Comparison of ENCODE assay signal across 17 cellular contexts in the genomic region with DNA sequence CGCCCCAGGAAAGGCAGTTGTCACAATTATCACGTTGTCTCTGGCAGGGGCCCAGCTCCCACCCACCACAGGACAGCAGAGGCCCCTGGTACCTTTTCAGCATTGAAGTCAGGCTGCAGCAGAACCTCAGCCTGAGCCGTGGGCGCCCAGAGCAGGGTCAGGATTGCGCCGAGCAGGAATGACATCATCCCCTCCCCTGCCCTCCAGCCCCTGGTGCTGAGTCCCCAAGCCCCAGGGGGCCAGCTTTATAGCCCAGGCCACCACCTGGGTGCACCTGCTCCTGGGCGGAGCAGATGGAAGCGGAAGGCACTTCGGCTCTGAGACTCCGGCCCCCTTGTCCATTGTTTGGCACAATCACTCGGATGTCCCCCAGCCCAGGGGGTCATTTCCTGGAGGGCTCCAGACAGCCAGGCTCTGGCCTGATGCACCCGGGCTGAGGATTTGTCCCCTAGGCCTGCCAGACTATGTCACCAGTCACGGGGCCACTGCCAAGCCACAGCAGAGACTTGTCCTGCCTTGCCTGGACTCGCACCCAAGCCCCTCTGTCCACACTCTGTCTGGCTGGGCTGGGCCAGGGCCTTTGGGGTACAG. TPM values are rescaled to one million over a fixed set of nuclear protein-coding genes. Genes with fewer than 3 reads are reported as not detected.
DNase-seq lines count a peak whose midpoint lies in the region; ATAC-seq lines count a peak whose summit lies in the region.
"Had no signal": no experiment of that assay in that cellular context is flagged by ENCODE, and none has a peak within 500 bp of the region (broad histone marks: within the 10 kb centered on the region; RNA-seq: fewer than 3 reads in every experiment).

A gene with protein sequence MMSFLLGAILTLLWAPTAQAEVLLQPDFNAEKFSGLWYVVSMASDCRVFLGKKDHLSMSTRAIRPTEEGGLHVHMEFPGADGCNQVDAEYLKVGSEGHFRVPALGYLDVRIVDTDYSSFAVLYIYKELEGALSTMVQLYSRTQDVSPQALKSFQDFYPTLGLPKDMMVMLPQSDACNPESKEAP (minus strand): TSS at position 218 of the 591 bp plus-strand sequence. CDS start 30 bp downstream, at position 188.

- H3K4me1 ChIP-seq in right cardiac atrium (ENCODE audit: control insufficient read depth, insufficient read depth, low read length) (no peaks in the 10 kb centered on the region), iPS-15b (ENCODE audit: control insufficient read depth, insufficient read depth, low read length) (peaks cover 2% of the 10 kb centered on the region), aorta (ENCODE audit: control insufficient read depth in 1 of 2, insufficient read depth in 2 of 2, low read length in 2 of 2) (no peaks in the 10 kb centered on the region)

- H3K9me3 ChIP-seq in right cardiac atrium (ENCODE audit: control insufficient read depth, low read length) = no peaks in the 10 kb centered on the region
- no peaks in the 10 kb centered on the region for H3K9me3 ChIP-seq in iPS-15b (ENCODE audit: control insufficient read depth, insufficient read depth, low read length)
- H3K9me3 ChIP-seq in aorta (ENCODE audit: control insufficient read depth, low read length) = no peaks in the 10 kb centered on the region
- H3K9me3 ChIP-seq: stomach had no signal

- no peaks in the 10 kb centered on the region for H3K36me3 ChIP-seq in iPS-15b (ENCODE audit: control insufficient read depth, insufficient read depth, low read length)
- no peaks in the 10 kb centered on the region for H3K36me3 ChIP-seq in aorta (ENCODE audit: control insufficient read depth in 1 of 2, insufficient read depth in 2 of 2, low read length in 1 of 2)
- H3K36me3 ChIP-seq: stomach had no signal

- DNase-seq in right cardiac atrium (peak in 2 of 3 donors; percentile 62 to 67), cardiac septum (ENCODE audit: low spot score) (no peak), NCI-H510A (lab: John Stamatoyannopoulos, UW) (peak; percentile 87), aorta (peak; percentile 44 to 45), anterior cingulate cortex (lab: John Stamatoyannopoulos, UW) (no peak), NCI-H526 treated with DMSO at 0.1 percent for 48 hours (lab: John Stamatoyannopoulos, UW) (no peak)
- DNase-seq: activated CD4-positive, alpha-beta T cell treated with anti-CD3 and anti-CD28 coated beads for 36 hours; activated T-cell treated with anti-CD3 and anti-CD28 coated beads, Interleukin-2, amount 50 U/mL, for 72 hours; DND-41; effector CD8-positive, alpha-beta T cell; foreskin melanocyte; NCI-H1436; stomach had no signal

- ATAC-seq in right cardiac atrium (peak; percentile 8 to 26), aorta (ENCODE audit: low FRiP score) (no peak), HG03135 (IDR thresholded peaks at IDR 0.05; ENCODE audit: unreplicated experiment) (no peak)
- ATAC-seq: activated CD4-positive, alpha-beta T cell treated with anti-CD3 and anti-CD28 coated beads for 36 hours; activated T-cell treated with anti-CD3 and anti-CD28 coated beads, Interleukin-2, amount 50 U/mL, for 72 hours had no signal

- H3K4me3 ChIP-seq in right cardiac atrium (ENCODE audit: low read length) (no peak within 1 kb of the TSS), iPS-15b (ENCODE audit: low read depth, low read length) (peak within 1 kb of the TSS; percentile 13), aorta (ENCODE audit: low read length in 2 of 2) (no peak within 1 kb of the TSS)
- H3K4me3 ChIP-seq: stomach had no signal

- no peak within 1 kb of the TSS for H3K9ac ChIP-seq in iPS-15b (ENCODE audit: low read depth, low read length)

- no peaks in the 10 kb centered on the region for H3K27me3 ChIP-seq in right cardiac atrium (ENCODE audit: control insufficient read depth, insufficient read depth)
- H3K27me3 ChIP-seq in iPS-15b (ENCODE audit: control insufficient read depth, insufficient read depth, low read length) = no peaks in the 10 kb centered on the region
- no peaks in the 10 kb centered on the region for H3K27me3 ChIP-seq in aorta (ENCODE audit: control insufficient read depth in 1 of 2, insufficient read depth in 2 of 2, low read length in 1 of 2)

- intact Hi-C loops in right cardiac atrium (cut with DNase I) = no loop called here
- intact Hi-C loops in cardiac septum (cut with DNase I) = no loop called here
- intact Hi-C loops in aorta (cut with DNase I) = no loop called here

- peak within 1 kb of the TSS; percentile 52 for H3K27ac ChIP-seq in right cardiac atrium (ENCODE audit: low read length)
- no peak within 1 kb of the TSS for H3K27ac ChIP-seq in aorta (ENCODE audit: low read depth in 1 of 2, low read length in 2 of 2)

- WGBS in right cardiac atrium = 59% methylated on average over 14 of the region's 14 CpGs
- 78% methylated on average over 14 of the region's 14 CpGs for WGBS in aorta, 2 donors

RNA-seq across cellular contexts. Expression of the gene that starts here (rescaled TPM):
- total RNA-seq in right cardiac atrium = 1 to 10 TPM in 2 of 4 donors, under 1 TPM in 2; 0.32 to 1.3 (median 0.87) TPM
- polyA plus RNA-seq in right cardiac atrium = 2.1 TPM
- total RNA-seq in cardiac septum = not detected
- not detected for total RNA-seq in aorta
- under 1 TPM in 1 of 2 donors, not detected in 1; 0.88 TPM for polyA plus RNA-seq in aorta
- total RNA-seq: activated CD4-positive, alpha-beta T cell treated with anti-CD3 and anti-CD28 coated beads for 36 hours; activated T-cell treated with anti-CD3 and anti-CD28 coated beads, Interleukin-2, amount 50 U/mL, for 72 hours; liver; skeletal muscle tissue; stomach had no signal
- polyA plus RNA-seq: liver, stomach had no signal

Comparison
In these comparisons a context has a peak if more than half of its experiments do, and no peak if none do; other contexts are left out.
1. DNase-seq: peak in right cardiac atrium (2 of 3) and NCI-H510A (single experiment); none in cardiac septum (single experiment), anterior cingulate cortex (0 of 58) and NCI-H526 treated with DMSO at 0.1 percent for 48 hours (single experiment).
2. Peak in DNase-seq in aorta; RNA of the gene not detected or under 1 TPM.
3. ATAC-seq: peak in right cardiac atrium (2 of 2); none in aorta (single experiment) and HG03135 (single experiment).